16 cellular contexts compared by ENCODE assay signal in genomic region chr10:3150366-3150765, GRCh38. TPM values are rescaled to one million over a fixed set of nuclear protein-coding genes. Genes with fewer than 3 reads are reported as not detected.
A peak's percentile ranks its signal among the peaks of the same experiment; 100 is the strongest.
DNase-seq lines count a peak whose midpoint lies in the region; ATAC-seq, FAIRE-seq and TF ChIP-seq lines count a peak whose summit lies in the region.
"Had no signal": no experiment of that assay in that cellular context is flagged by ENCODE, and none has a peak within 500 bp of the region (broad histone marks: within the 10 kb centered on the region; RNA-seq: fewer than 3 reads in every experiment).

No MANE protein-coding gene starts in this region.

- no peaks in the 10 kb centered on the region for H3K27me3 ChIP-seq in upper lobe of right lung
- H3K27me3 ChIP-seq: BLaER1 treated with 17β-estradiol and CSF1 and Interleukin-3, amounts not matched to agents 10 nM and 100 nM had no signal

- H3K9me3 ChIP-seq in kidney (ENCODE audit: control insufficient read depth in 1 of 2, low read length in 2 of 2) (no peaks in the 10 kb centered on the region), upper lobe of right lung (no peaks in the 10 kb centered on the region)
- H3K9me3 ChIP-seq: BLaER1 treated with 17β-estradiol and CSF1 and Interleukin-3, amounts not matched to agents 10 nM and 100 nM had no signal

- H3K4me1 Mint-ChIP-seq in activated T-cell treated with anti-CD3 and anti-CD28 coated beads, Interleukin-2, amount 50 U/mL, for 24 hours (ENCODE audit: low read depth) = peaks cover 9% of the 10 kb centered on the region
- peaks cover 14% of the 10 kb centered on the region for H3K4me1 Mint-ChIP-seq in activated T-cell treated with anti-CD3 and anti-CD28 coated beads, Interleukin-2, amount 50 U/mL, for 72 hours (ENCODE audit: low read depth)
- H3K4me1 Mint-ChIP-seq in chondrocyte (ENCODE audit: low read depth) = no peaks in the 10 kb centered on the region
- H3K4me1 Mint-ChIP-seq: B cell, GM23338 had no signal

- H3K9me3 Mint-ChIP-seq in activated T-cell treated with anti-CD3 and anti-CD28 coated beads, Interleukin-2, amount 50 U/mL, for 24 hours = no peaks in the 10 kb centered on the region
- no peaks in the 10 kb centered on the region for H3K9me3 Mint-ChIP-seq in activated T-cell treated with anti-CD3 and anti-CD28 coated beads, Interleukin-2, amount 50 U/mL, for 72 hours
- no peaks in the 10 kb centered on the region for H3K9me3 Mint-ChIP-seq in chondrocyte (ENCODE audit: low read depth)
- H3K9me3 Mint-ChIP-seq: CD8-positive, alpha-beta T cell; GM23338 had no signal

- no peak overlapping the region for H3K27ac ChIP-seq in kidney (ENCODE audit: low read depth in 2 of 2, low read length in 2 of 2)
- no peak overlapping the region for H3K27ac ChIP-seq in upper lobe of right lung
- H3K27ac ChIP-seq: BLaER1 treated with 17β-estradiol and CSF1 and Interleukin-3, amounts not matched to agents 10 nM and 100 nM; HL-60 had no signal

- H3K4me3 Mint-ChIP-seq in activated T-cell treated with anti-CD3 and anti-CD28 coated beads, Interleukin-2, amount 50 U/mL, for 24 hours = no peak overlapping the region
- no peak overlapping the region for H3K4me3 Mint-ChIP-seq in activated T-cell treated with anti-CD3 and anti-CD28 coated beads, Interleukin-2, amount 50 U/mL, for 72 hours
- H3K4me3 Mint-ChIP-seq in chondrocyte (ENCODE audit: unreplicated experiment) = no peak overlapping the region
- H3K4me3 Mint-ChIP-seq: B cell; CD8-positive, alpha-beta T cell; GM23338 had no signal

- H3K36me3 ChIP-seq in kidney (ENCODE audit: control insufficient read depth in 1 of 2, insufficient read depth in 2 of 2, low read length in 2 of 2) (peaks cover 53 to 66% of the 10 kb centered on the region in 2 donors), upper lobe of right lung (peaks cover 97% of the 10 kb centered on the region)

- no peaks in the 10 kb centered on the region for H3K27me3 Mint-ChIP-seq in activated T-cell treated with anti-CD3 and anti-CD28 coated beads, Interleukin-2, amount 50 U/mL, for 24 hours
- H3K27me3 Mint-ChIP-seq in activated T-cell treated with anti-CD3 and anti-CD28 coated beads, Interleukin-2, amount 50 U/mL, for 72 hours (ENCODE audit: low read depth) = no peaks in the 10 kb centered on the region
- H3K27me3 Mint-ChIP-seq in chondrocyte (ENCODE audit: low read depth) = no peaks in the 10 kb centered on the region
- H3K27me3 Mint-ChIP-seq: B cell had no signal

- FAIRE-seq in kidney (lab: Jason Lieb, UNC) = no peak
- FAIRE-seq in RCC 7860 (lab: Jason Lieb, UNC) = no peak
- FAIRE-seq: H54 had no signal

- H3K4me3 ChIP-seq in kidney (ENCODE audit: low read length in 2 of 2) (no peak overlapping the region), upper lobe of right lung (no peak overlapping the region)
- H3K4me3 ChIP-seq: BLaER1 treated with 17β-estradiol and CSF1 and Interleukin-3, amounts not matched to agents 10 nM and 100 nM; GM23338 had no signal

- no peak overlapping the region for H3K9ac ChIP-seq in kidney (ENCODE audit: low read length in 2 of 2)
- H3K9ac ChIP-seq: BLaER1 treated with 17β-estradiol and CSF1 and Interleukin-3, amounts not matched to agents 10 nM and 100 nM had no signal

- peak overlapping the region; percentile 48 for H3K27ac Mint-ChIP-seq in activated T-cell treated with anti-CD3 and anti-CD28 coated beads, Interleukin-2, amount 50 U/mL, for 24 hours
- no peak overlapping the region for H3K27ac Mint-ChIP-seq in activated T-cell treated with anti-CD3 and anti-CD28 coated beads, Interleukin-2, amount 50 U/mL, for 72 hours
- H3K27ac Mint-ChIP-seq in chondrocyte (ENCODE audit: unreplicated experiment) = peak overlapping the region; percentile 37
- H3K27ac Mint-ChIP-seq: B cell; CD8-positive, alpha-beta T cell; GM23338 had no signal

- H3K4me1 ChIP-seq in kidney (ENCODE audit: control insufficient read depth in 1 of 2, insufficient read depth in 1 of 2, low read depth in 1 of 2, low read length in 2 of 2) = no peaks in the 10 kb centered on the region
- no peaks in the 10 kb centered on the region for H3K4me1 ChIP-seq in upper lobe of right lung
- H3K4me1 ChIP-seq: BLaER1 treated with 17β-estradiol and CSF1 and Interleukin-3, amounts not matched to agents 10 nM and 100 nM had no signal

- intact Hi-C loops in kidney (cut with DNase I) = no loop called here
- intact Hi-C loops in upper lobe of right lung (cut with DNase I) = no loop called here

- TF ChIP-seq CTCF in chondrocyte (IDR thresholded peaks at IDR 0.05) (no peak), kidney (IDR thresholded peaks at IDR 0.05; ENCODE audit: borderline replicate concordance, extremely low read depth, insufficient read depth) (no peak), upper lobe of right lung (IDR thresholded peaks at IDR 0.05) (no peak)

- DNase-seq in activated T-cell treated with anti-CD3 and anti-CD28 coated beads, Interleukin-2, amount 50 U/mL, for 24 hours = no peak
- no peak for DNase-seq in activated T-cell treated with anti-CD3 and anti-CD28 coated beads, Interleukin-2, amount 50 U/mL, for 72 hours
- DNase-seq in chondrocyte (ENCODE audit: low spot score) (no peak), kidney (peak; percentile 57), upper lobe of right lung (peak; percentile 29), RCC 7860 (ENCODE audit: low spot score) (no peak)
- DNase-seq: Calu3; CD8-positive, alpha-beta T cell; DMS79 treated with DMSO at 0.1 percent for 48 hours; GF-D8; HCEC 1CT had no signal

- H3K36me3 Mint-ChIP-seq in activated T-cell treated with anti-CD3 and anti-CD28 coated beads, Interleukin-2, amount 50 U/mL, for 24 hours (ENCODE audit: low read depth) = peaks cover 100% of the 10 kb centered on the region
- H3K36me3 Mint-ChIP-seq in activated T-cell treated with anti-CD3 and anti-CD28 coated beads, Interleukin-2, amount 50 U/mL, for 72 hours (ENCODE audit: insufficient read depth in 2 of 2) = peaks cover 4 to 28% of the 10 kb centered on the region in 2 donors
- H3K36me3 Mint-ChIP-seq in chondrocyte (ENCODE audit: low read depth) = peaks cover 52% of the 10 kb centered on the region

- no peak for ATAC-seq in activated T-cell treated with anti-CD3 and anti-CD28 coated beads, Interleukin-2, amount 50 U/mL, for 72 hours (replicated peaks in 1 of 2)
- ATAC-seq in upper lobe of right lung = no peak
- ATAC-seq: CD8-positive, alpha-beta T cell; GM23338 had no signal

RNA-seq across cellular contexts. Expression of gene PITRM1, which starts 22.2 kb away (rescaled TPM):
- 10 to 100 TPM; 76.7 to 79.9 TPM for total RNA-seq in activated T-cell treated with anti-CD3 and anti-CD28 coated beads, Interleukin-2, amount 50 U/mL, for 72 hours
- total RNA-seq in chondrocyte (71.8 to 95.0 TPM (median 84.9 TPM) in 3 replicates), kidney (60.7 TPM), upper lobe of right lung (65.0 TPM)
- polyA plus RNA-seq in kidney (ENCODE audit: insufficient read depth, low read depth, low replicate concordance) = 28.8 TPM

Comparison
In these comparisons a context has a peak if more than half of its experiments do, and no peak if none do; other contexts are left out.
1. DNase-seq: peak in kidney (single experiment) and upper lobe of right lung (single experiment); none in activated T-cell treated with anti-CD3 and anti-CD28 coated beads, Interleukin-2, amount 50 U/mL, for 24 hours (single experiment), activated T-cell treated with anti-CD3 and anti-CD28 coated beads, Interleukin-2, amount 50 U/mL, for 72 hours (0 of 2), chondrocyte (single experiment) and RCC 7860 (single experiment).